8 cellular contexts compared by ENCODE assay signal in genomic region chrX:130060122-130061069, GRCh38. TPM values are rescaled to one million over a fixed set of nuclear protein-coding genes. Genes with fewer than 3 reads are reported as not detected.
DNase-seq lines count a peak whose midpoint lies in the region; ATAC-seq, FAIRE-seq and TF ChIP-seq lines count a peak whose summit lies in the region.

No MANE protein-coding gene starts in this region.

- DNase-seq in GM19239 (ENCODE audit: insufficient read length, low spot score) (peak; percentile 84), NCI-H524 treated with DMSO at 0.1 percent for 48 hours (lab: John Stamatoyannopoulos, UW) (peak; percentile 32), lung (ENCODE audit: low spot score) (peak; percentile 82)
- DNase-seq in activated CD4-positive, alpha-beta T cell treated with anti-CD3 and anti-CD28 coated beads, Interleukin-2, amount 50 U/mL, for 48 hours = peak; percentile 85 to 87
- DNase-seq in stimulated activated CD4-positive, alpha-beta T cell treated with anti-CD3 and anti-CD28 coated beads, TNF-alpha, amount 100 ng/mL, for 1 hour (ENCODE audit: low read depth in 3 of 3, low spot score in 1 of 3) = peak; percentile 33 to 83 (median 70)

- peak overlapping the region; percentile 78 for H3K27ac ChIP-seq in BLaER1
- peak overlapping the region; percentile 50 for H3K27ac ChIP-seq in ectodermal cell (ENCODE audit: insufficient read depth, low read depth, low read length, poor library complexity, severe bottlenecking)
- H3K27ac ChIP-seq in lung (ENCODE audit: low read depth in 1 of 2, low read length in 1 of 2) = peak overlapping the region in 1 of 2 donors; percentile 67

- H3K9ac ChIP-seq in BLaER1 = peak overlapping the region; percentile 69; the same call in 1 of the 2 replicates

- H3K36me3 ChIP-seq in BLaER1 (peaks cover 14% of the 10 kb centered on the region; the same call in 1 of the 2 replicates), ectodermal cell (ENCODE audit: control insufficient read depth, insufficient read depth, low read length) (no peaks in the 10 kb centered on the region), lung (ENCODE audit: control insufficient read depth in 2 of 2, insufficient read depth in 2 of 2, low read length in 2 of 2) (peaks cover 0 to 4% of the 10 kb centered on the region in 2 donors)

- peak; percentile 58 for ATAC-seq in HG03378 (IDR thresholded peaks at IDR 0.05; ENCODE audit: unreplicated experiment)
- ATAC-seq in lung (ENCODE audit: insufficient read depth, low FRiP score) = peak; percentile 93

- 2% methylated on average over 87 of the region's 87 CpGs for WGBS in ectodermal cell, 2 experiments
- WGBS in lung, 2 donors = 1 to 28% methylated on average over 28 to 87 of the region's 87 CpGs

- peak overlapping the region; percentile 79 for H3K4me2 ChIP-seq in BLaER1

- peaks cover 22% of the 10 kb centered on the region for H4K20me1 ChIP-seq in BLaER1

- H3K27me3 ChIP-seq in BLaER1 = peaks cover 39% of the 10 kb centered on the region
- peaks cover 14% of the 10 kb centered on the region for H3K27me3 ChIP-seq in ectodermal cell (ENCODE audit: control insufficient read depth, insufficient read depth, low read length, poor library complexity, severe bottlenecking)
- no peaks in the 10 kb centered on the region for H3K27me3 ChIP-seq in lung (ENCODE audit: control insufficient read depth, insufficient read depth)

- FAIRE-seq in GM19239 (lab: Jason Lieb, UNC) = peak; percentile 89

- H3K4me3 ChIP-seq in BLaER1 (peak overlapping the region; percentile 65), ectodermal cell (ENCODE audit: insufficient read depth, low read depth, low read length) (peak overlapping the region; percentile 39), lung (peak overlapping the region; percentile 30)

- peak; percentile 71 for TF ChIP-seq CTCF in lung (IDR thresholded peaks at IDR 0.05; ENCODE audit: control extremely low read depth, extremely low read depth)

- peaks cover 55% of the 10 kb centered on the region for H3K4me1 ChIP-seq in BLaER1
- H3K4me1 ChIP-seq in ectodermal cell (ENCODE audit: control insufficient read depth, insufficient read depth, low read length) = no peaks in the 10 kb centered on the region
- no peaks in the 10 kb centered on the region for H3K4me1 ChIP-seq in lung (ENCODE audit: control insufficient read depth in 2 of 2, insufficient read depth in 2 of 2, low read length in 2 of 2)

- H3K9me3 ChIP-seq in BLaER1 (peaks cover 7% of the 10 kb centered on the region; the same call in 1 of the 2 replicates), ectodermal cell (ENCODE audit: control insufficient read depth, low read length) (no peaks in the 10 kb centered on the region), lung (ENCODE audit: control insufficient read depth in 2 of 2, insufficient read depth in 1 of 2, low read length in 1 of 2) (no peaks in the 10 kb centered on the region)

RNA-seq across cellular contexts. Expression of gene ELF4, which starts 49.9 kb away (rescaled TPM):
- 0.48 TPM for polyA plus RNA-seq in ectodermal cell (2013, experiment 1 of 4)
- 0.62 TPM for polyA plus RNA-seq in ectodermal cell (2013, experiment 2 of 4)
- 0.64 TPM for polyA plus RNA-seq in ectodermal cell (2013, experiment 3 of 4)
- 0.69 TPM for polyA plus RNA-seq in ectodermal cell (2013, experiment 4 of 4)
- total RNA-seq in lung = 10 to 100 TPM; 12.6 to 20.2 TPM
- polyA plus RNA-seq in lung = 10 to 100 TPM in 1 of 2 donors, 1 to 10 TPM in 1; 5.9 to 24.5 TPM

Comparison
In these comparisons a context has a peak if more than half of its experiments do, and no peak if none do; other contexts are left out.
1. DNase-seq: peak in every context shown above with its lines; median percentile 86 in activated CD4-positive, alpha-beta T cell treated with anti-CD3 and anti-CD28 coated beads, Interleukin-2, amount 50 U/mL, for 48 hours; 84 in GM19239; 82 in lung; 70 in stimulated activated CD4-positive, alpha-beta T cell treated with anti-CD3 and anti-CD28 coated beads, TNF-alpha, amount 100 ng/mL, for 1 hour; 32 in NCI-H524 treated with DMSO at 0.1 percent for 48 hours.